ENCODE assay signal across 8 cellular contexts in the genomic region with DNA sequence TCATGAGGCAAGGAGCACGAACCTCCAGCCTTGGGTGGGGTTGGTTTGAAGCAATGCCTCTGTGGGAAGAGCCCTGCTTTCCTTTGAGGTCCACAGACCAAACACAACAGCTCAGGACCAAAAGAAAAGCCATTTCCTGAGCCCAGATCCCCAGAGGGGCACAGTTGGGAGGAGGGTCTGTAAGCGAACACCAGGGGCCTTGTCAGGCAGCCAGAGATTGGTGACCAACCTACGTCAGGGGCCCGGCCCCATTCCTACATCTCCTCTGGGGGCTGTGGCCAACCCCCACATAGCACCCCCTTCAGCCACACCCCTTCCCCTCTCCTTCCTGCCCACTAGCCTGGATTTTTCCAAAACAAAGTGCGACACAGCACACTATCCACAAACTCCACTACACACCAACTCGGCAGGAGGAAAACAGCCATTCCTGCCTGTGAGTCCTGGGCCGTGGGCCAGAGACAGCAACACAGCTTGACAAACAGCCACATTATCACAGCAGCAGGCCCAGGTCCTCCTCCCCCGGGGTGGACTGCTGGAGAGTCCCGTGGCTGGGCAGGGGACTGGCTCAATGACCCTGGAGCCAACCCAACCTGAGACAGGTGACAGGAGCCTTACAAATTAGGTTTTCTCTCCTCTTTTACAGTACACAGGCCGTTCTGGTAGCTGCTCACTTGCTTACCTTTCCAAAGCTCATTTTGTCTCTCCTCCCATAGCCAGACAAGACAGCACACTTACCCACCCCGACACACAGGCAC.
A peak's percentile ranks its signal among the peaks of the same experiment; 100 is the strongest.
DNase-seq lines count a peak whose midpoint lies in the region; ATAC-seq and TF ChIP-seq lines count a peak whose summit lies in the region.

No MANE protein-coding gene starts in this region.

- ATAC-seq in left colon, result peak; percentile 19

- TF ChIP-seq CTCF in choroid plexus epithelial cell (conservative IDR thresholded peaks at IDR 0.05; ENCODE audit: low read depth, low read length) (no peak), sigmoid colon (IDR thresholded peaks at IDR 0.05) (no peak)

- DNase-seq in COR-L47 (lab: John Stamatoyannopoulos, UW), result peak; percentile 35
- DNase-seq in choroid plexus epithelial cell (ENCODE audit: low read depth), result peak; percentile 73
- DNase-seq in left colon, result peak in 1 of 2 donors; percentile 65
- DNase-seq in sigmoid colon, result peak; percentile 94
- no peak for DNase-seq in NCI-H1048 (lab: John Stamatoyannopoulos, UW)
- DNase-seq in NCI-H345 (lab: John Stamatoyannopoulos, UW), result no peak
- no peak for DNase-seq in NCI-H2107 (lab: John Stamatoyannopoulos, UW)
- no peak for DNase-seq in cerebellar nuclear complex (lab: John Stamatoyannopoulos, UW)

- no peak for TF ChIP-seq POLR2A in sigmoid colon (IDR thresholded peaks at IDR 0.05)

- H3K27ac ChIP-seq in sigmoid colon, result peak overlapping the region; percentile 94 to 98 (median 98)

- H3K4me3 ChIP-seq in choroid plexus epithelial cell (ENCODE audit: low read depth, low read length), result no peak overlapping the region
- H3K4me3 ChIP-seq in sigmoid colon, result peak overlapping the region in 2 of 4 donors; percentile 7 to 16

- 39 to 42% methylated on average over 11 of the region's 11 CpGs for WGBS in sigmoid colon, 2 donors

- H3K4me1 ChIP-seq in sigmoid colon, result peaks cover 0 to 100% (median 100%) of the 10 kb centered on the region in 4 donors

- TF ChIP-seq EP300 in sigmoid colon (IDR thresholded peaks at IDR 0.05), result peak in 1 of 4 donors; percentile 8

- H3K27me3 ChIP-seq in sigmoid colon, result no peaks in the 10 kb centered on the region

- no peaks in the 10 kb centered on the region for H3K9me3 ChIP-seq in sigmoid colon

- intact Hi-C loops in left colon (cut with DNase I, micrococcal nuclease) (loop anchor here in 1 of 2 donors (10.0 kb wide), 1 partner anchor 81 kb away; no protein-coding TSS in a partner anchor), sigmoid colon (cut with DNase I) (loop anchor here (2.0 kb wide), 1 partner anchor 37 kb away; no protein-coding TSS in a partner anchor)

- peaks cover 0 to 48% (median 29%) of the 10 kb centered on the region in 4 donors for H3K36me3 ChIP-seq in sigmoid colon

Comparison
In these comparisons a context has a peak if more than half of its experiments do, and no peak if none do; other contexts are left out.
1. DNase-seq: peak in COR-L47 (single experiment), choroid plexus epithelial cell (single experiment) and sigmoid colon (single experiment); none in NCI-H1048 (single experiment), NCI-H345 (single experiment), NCI-H2107 (single experiment) and cerebellar nuclear complex (0 of 2).